8 cellular contexts compared by ENCODE assay signal in genomic region chrX:153662266-153662665, GRCh38. TPM values are rescaled to one million over a fixed set of nuclear protein-coding genes. Genes with fewer than 3 reads are reported as not detected.
DNase-seq lines count a peak whose midpoint lies in the region; ATAC-seq and TF ChIP-seq lines count a peak whose summit lies in the region.

No MANE protein-coding gene starts in this region.

- DNase-seq in AG09319 (ENCODE audit: extremely low read depth, low read depth) (no peak), LNCaP clone FGC (ENCODE audit: low read depth) (no peak), heart left ventricle (peak in 1 of 5 donors; percentile 69), AG08395 (ENCODE audit: low spot score) (no peak), NCI-H2196 (lab: John Stamatoyannopoulos, UW; ENCODE audit: unreplicated experiment) (no peak)
- DNase-seq in activated T-cell treated with anti-CD3 and anti-CD28 coated beads, Interleukin-2, amount 50 U/mL, for 48 hours = peak; percentile 63 to 71
- peak; percentile 22 to 42 for DNase-seq in stimulated activated CD4-positive, alpha-beta T cell treated with anti-CD3 and anti-CD28 coated beads, Interleukin-15, amount 100 ng/mL, for 1 hour (ENCODE audit: low read depth in 1 of 2, low spot score in 1 of 2)

- peaks cover 0 to 40% (median 5%) of the 10 kb centered on the region in 9 donors for H3K27me3 ChIP-seq in heart left ventricle

- H3K4me3 ChIP-seq in LNCaP clone FGC (ENCODE audit: low read depth, low read length) = no peak overlapping the region
- peak overlapping the region in 1 of 12 donors; percentile 12 for H3K4me3 ChIP-seq in heart left ventricle

- no peaks in the 10 kb centered on the region for H3K4me1 ChIP-seq in heart left ventricle

- no peaks in the 10 kb centered on the region for H3K9me3 ChIP-seq in heart left ventricle

- WGBS in heart left ventricle, 4 donors = 3 to 29% (median 11%) methylated on average over 26 to 31 of the region's 31 CpGs

- ATAC-seq in heart left ventricle (no peak), GM19023 (IDR thresholded peaks at IDR 0.05; ENCODE audit: unreplicated experiment) (no peak)

- intact Hi-C loops in heart left ventricle (cut with DNase I) = loop anchor here (5.0 to 10.0 kb wide), 6 partner anchors 47 to 717 kb away; no protein-coding TSS in a partner anchor

- H3K36me3 ChIP-seq in heart left ventricle = no peaks in the 10 kb centered on the region

- TF ChIP-seq CTCF in AG09319 (IDR thresholded peaks at IDR 0.05; ENCODE audit: low read depth, low read length) = peak; percentile 34
- TF ChIP-seq CTCF in LNCaP clone FGC (IDR thresholded peaks at IDR 0.05; ENCODE audit: control insufficient read depth, extremely low read depth, insufficient read depth) = peak; percentile 30
- peak in 11 of 12 donors; percentile 22 to 49 (median 36) for TF ChIP-seq CTCF in heart left ventricle (IDR thresholded peaks at IDR 0.05)

- H3K27ac ChIP-seq in heart left ventricle = no peak overlapping the region

- no peak for TF ChIP-seq POLR2A in heart left ventricle (IDR thresholded peaks at IDR 0.05)

RNA-seq across cellular contexts. Expression of gene PNCK, which starts 11.3 kb away (rescaled TPM):
- total RNA-seq in heart left ventricle = 1 to 10 TPM; 3.1 to 7.3 (median 6.6) TPM
- polyA plus RNA-seq in heart left ventricle = 1 to 10 TPM; 1.4 to 3.2 TPM

RNA-seq across cellular contexts. Expression of gene DUSP9, which starts 15.3 kb away (rescaled TPM):
- under 1 TPM in 1 of 9 donors, not detected in 8; 0.25 TPM for total RNA-seq in heart left ventricle
- under 1 TPM in 1 of 2 donors, not detected in 1; 0.04 TPM for polyA plus RNA-seq in heart left ventricle

RNA-seq across cellular contexts. Expression of gene SLC6A8, which starts 25.5 kb away (rescaled TPM):
- total RNA-seq in heart left ventricle = 100 to 1,000 TPM; 113 to 203 (median 179) TPM
- 100 to 1,000 TPM; 138 to 241 TPM for polyA plus RNA-seq in heart left ventricle

Comparison
In these comparisons a context has a peak if more than half of its experiments do, and no peak if none do; other contexts are left out.
1. DNase-seq: peak in activated T-cell treated with anti-CD3 and anti-CD28 coated beads, Interleukin-2, amount 50 U/mL, for 48 hours (2 of 2) and stimulated activated CD4-positive, alpha-beta T cell treated with anti-CD3 and anti-CD28 coated beads, Interleukin-15, amount 100 ng/mL, for 1 hour (2 of 2); none in AG09319 (single experiment), LNCaP clone FGC (single experiment), AG08395 (single experiment) and NCI-H2196 (single experiment).
2. Peak in every context shown above with its lines, with median percentiles within 50 percentile points of each other: CTCF ChIP-seq.